8 cellular contexts compared by ENCODE assay signal in the genomic region with DNA sequence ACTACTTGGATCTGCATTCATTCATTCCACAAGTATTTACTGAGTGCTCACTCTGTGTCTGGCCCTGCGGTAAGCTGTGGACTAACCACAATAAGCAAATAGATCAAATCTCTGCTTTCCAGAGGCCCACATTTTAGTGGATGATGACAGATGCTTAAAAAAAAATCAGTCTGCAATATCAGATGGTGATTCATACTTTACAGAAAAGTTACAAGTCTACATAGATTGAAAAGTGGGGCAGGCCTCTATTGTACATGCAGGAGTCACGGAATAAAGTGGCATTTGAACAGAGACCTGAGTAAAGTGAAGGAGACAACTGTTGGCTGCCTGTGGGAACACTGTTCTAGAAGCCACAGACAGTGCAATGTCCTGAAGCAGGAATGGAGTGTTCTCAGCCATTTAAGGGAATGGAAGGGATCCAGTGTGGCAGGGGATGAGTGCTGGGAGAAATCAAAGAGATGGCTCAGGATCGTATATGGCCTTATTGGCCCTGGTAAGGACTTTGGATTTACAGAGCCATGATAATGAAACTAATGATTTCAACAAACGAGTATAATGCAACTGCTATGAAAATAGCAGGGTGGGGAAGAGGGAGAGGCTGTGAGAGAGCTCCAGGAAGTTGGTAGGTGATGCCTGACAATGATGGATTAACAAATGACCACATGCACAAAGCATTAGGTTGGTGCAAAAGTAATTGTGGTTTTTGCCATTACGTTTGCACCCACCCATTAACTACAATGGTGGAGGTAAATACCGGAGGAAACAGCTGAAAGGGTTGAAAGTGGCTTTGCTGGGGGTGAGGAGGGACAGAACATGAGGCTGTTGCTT. TPM values are rescaled to one million over a fixed set of nuclear protein-coding genes. Genes with fewer than 3 reads are reported as not detected.
A peak's percentile ranks its signal among the peaks of the same experiment; 100 is the strongest.
DNase-seq lines count a peak whose midpoint lies in the region; ATAC-seq and TF ChIP-seq lines count a peak whose summit lies in the region.

No MANE protein-coding gene starts in this region.

- peak; percentile 85 for DNase-seq in GM04504 (ENCODE audit: low read depth)
- peak; percentile 67 for DNase-seq in RWPE1 (ENCODE audit: low spot score)
- peak; percentile 92 for DNase-seq in fibroblast of the aortic adventitia (ENCODE audit: low read depth)
- no peak for DNase-seq in middle frontal gyrus (ENCODE audit: extremely low spot score, low spot score)

- H3K27ac ChIP-seq in 22Rv1 (peak overlapping the region; percentile 37; the same call in 1 of the 2 replicates), RWPE1 (peak overlapping the region; percentile 68)

- no peak overlapping the region for H3K4me3 ChIP-seq in fibroblast of the aortic adventitia (ENCODE audit: low read depth, low read length)

- POLR2A ChIA-PET in RWPE1 (lab: Yijun Ruan, JAX; ENCODE audit: low non-redundant PET): no interaction called here

- ATAC-seq in GM18873 (IDR thresholded peaks at IDR 0.05; ENCODE audit: low FRiP score, unreplicated experiment) (no peak), HG02678 (IDR thresholded peaks at IDR 0.05; ENCODE audit: unreplicated experiment) (no peak), GM18870 (IDR thresholded peaks at IDR 0.05; ENCODE audit: unreplicated experiment) (no peak)

- CTCF ChIA-PET in RWPE1 (lab: Yijun Ruan, JAX): no interaction called here

- TF ChIP-seq CTCF in 22Rv1 (IDR thresholded peaks at IDR 0.05) (no peak), RWPE1 (conservative IDR thresholded peaks at IDR 0.05; ENCODE audit: low read depth) (no peak), fibroblast of the aortic adventitia (IDR thresholded peaks at IDR 0.05; ENCODE audit: insufficient read depth, low read length) (no peak)

RNA-seq across cellular contexts. Expression of gene TMEM45B, which starts 31.1 kb away (rescaled TPM):
- total RNA-seq in fibroblast of the aortic adventitia (ENCODE audit: low replicate concordance): not detected in 2 replicates

RNA-seq across cellular contexts. Expression of gene NFRKB, which starts 48.7 kb away (rescaled TPM):
- 8.8 and 21.5 TPM in 2 replicates for total RNA-seq in fibroblast of the aortic adventitia (ENCODE audit: low replicate concordance)
